8 cellular contexts compared by ENCODE assay signal in the genomic region with DNA sequence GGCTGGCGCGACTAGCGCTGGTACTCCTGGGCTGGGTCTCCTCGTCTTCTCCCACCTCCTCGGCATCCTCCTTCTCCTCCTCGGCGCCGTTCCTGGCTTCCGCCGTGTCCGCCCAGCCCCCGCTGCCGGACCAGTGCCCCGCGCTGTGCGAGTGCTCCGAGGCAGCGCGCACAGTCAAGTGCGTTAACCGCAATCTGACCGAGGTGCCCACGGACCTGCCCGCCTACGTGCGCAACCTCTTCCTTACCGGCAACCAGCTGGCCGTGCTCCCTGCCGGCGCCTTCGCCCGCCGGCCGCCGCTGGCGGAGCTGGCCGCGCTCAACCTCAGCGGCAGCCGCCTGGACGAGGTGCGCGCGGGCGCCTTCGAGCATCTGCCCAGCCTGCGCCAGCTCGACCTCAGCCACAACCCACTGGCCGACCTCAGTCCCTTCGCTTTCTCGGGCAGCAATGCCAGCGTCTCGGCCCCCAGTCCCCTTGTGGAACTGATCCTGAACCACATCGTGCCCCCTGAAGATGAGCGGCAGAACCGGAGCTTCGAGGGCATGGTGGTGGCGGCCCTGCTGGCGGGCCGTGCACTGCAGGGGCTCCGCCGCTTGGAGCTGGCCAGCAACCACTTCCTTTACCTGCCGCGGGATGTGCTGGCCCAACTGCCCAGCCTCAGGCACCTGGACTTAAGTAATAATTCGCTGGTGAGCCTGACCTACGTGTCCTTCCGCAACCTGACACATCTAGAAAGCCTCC. TPM values are rescaled to one million over a fixed set of nuclear protein-coding genes. Genes with fewer than 3 reads are reported as not detected.
DNase-seq lines count a peak whose midpoint lies in the region; ATAC-seq and TF ChIP-seq lines count a peak whose summit lies in the region.

No MANE protein-coding gene starts in this region.

- peaks cover 4% of the 10 kb centered on the region; the same call in 1 of the 2 replicates for H3F3A ChIP-seq in GM23338 (replicated peaks; ENCODE audit: low read depth)

- H3K27ac ChIP-seq in GM23338 (ENCODE audit: low read depth) (no peak overlapping the region), RWPE2 (ENCODE audit: poor library complexity, severe bottlenecking) (peak overlapping the region; percentile 93), endodermal cell (ENCODE audit: low read depth, low read length) (peak overlapping the region; percentile 83), vagina (peak overlapping the region; percentile 86)

- peaks cover 13% of the 10 kb centered on the region for H3K36me3 Mint-ChIP-seq in GM23338 (ENCODE audit: low read depth)
- H3K36me3 Mint-ChIP-seq in endodermal cell (ENCODE audit: low read depth), result peaks cover 10% of the 10 kb centered on the region

- peak; percentile 69 for DNase-seq in Caki2 (ENCODE audit: low read depth)
- peak; percentile 75 for DNase-seq in GM23338 (ENCODE audit: low spot score)
- DNase-seq in RWPE2 (ENCODE audit: low spot score), result peak; percentile 67
- DNase-seq in endodermal cell, result peak; percentile 84
- peak; percentile 22 to 62 (median 53) for DNase-seq in mucosa of descending colon
- DNase-seq in vagina (ENCODE audit: extremely low spot score in 2 of 2), result no peak
- no peak for DNase-seq in central memory CD4-positive, alpha-beta T cell
- no peak for DNase-seq in middle frontal gyrus (ENCODE audit: extremely low spot score, low spot score)

- no peaks in the 10 kb centered on the region; the same call in 1 of the 2 replicates for H4K20me1 ChIP-seq in GM23338 (replicated peaks; ENCODE audit: insufficient read depth)

- H2AFZ ChIP-seq in GM23338, result peak overlapping the region; percentile 45; the same call in 1 of the 2 replicates

- H3K27ac Mint-ChIP-seq in GM23338, result no peak overlapping the region; the same call in 1 of the 2 replicates
- H3K27ac Mint-ChIP-seq in endodermal cell, result peak overlapping the region; percentile 84

- no peaks in the 10 kb centered on the region for H3K9me2 ChIP-seq in GM23338 (ENCODE audit: insufficient read depth)

- peaks cover 22% of the 10 kb centered on the region for H3K4me1 Mint-ChIP-seq in GM23338
- peaks cover 23% of the 10 kb centered on the region for H3K4me1 Mint-ChIP-seq in endodermal cell

- peak overlapping the region; percentile 91 for H3K4me2 ChIP-seq in GM23338

- H3K4me3 Mint-ChIP-seq in GM23338, result peak overlapping the region; percentile 93
- peak overlapping the region; percentile 99 for H3K4me3 Mint-ChIP-seq in endodermal cell

- H3K27me3 ChIP-seq in GM23338 (ENCODE audit: insufficient read depth), result no peaks in the 10 kb centered on the region
- no peaks in the 10 kb centered on the region for H3K27me3 ChIP-seq in RWPE2 (ENCODE audit: insufficient read depth, poor library complexity, severe bottlenecking)
- H3K27me3 ChIP-seq in endodermal cell (ENCODE audit: control insufficient read depth, insufficient read depth, low read length, poor library complexity, severe bottlenecking), result no peaks in the 10 kb centered on the region
- no peaks in the 10 kb centered on the region for H3K27me3 ChIP-seq in vagina

- H3K9me3 ChIP-seq in RWPE2 (ENCODE audit: severe bottlenecking), result no peaks in the 10 kb centered on the region
- H3K9me3 ChIP-seq in endodermal cell (ENCODE audit: control insufficient read depth, low read length), result no peaks in the 10 kb centered on the region
- H3K9me3 ChIP-seq in mucosa of descending colon, result no peaks in the 10 kb centered on the region
- no peaks in the 10 kb centered on the region for H3K9me3 ChIP-seq in vagina

- TF ChIP-seq CTCF in GM23338 (conservative IDR thresholded peaks at IDR 0.05; ENCODE audit: low read depth in 2 of 2) (no peak; a peak in 1 of 4 replicates), RWPE2 (IDR thresholded peaks at IDR 0.05; ENCODE audit: poor library complexity, severe bottlenecking) (no peak), endodermal cell (conservative IDR thresholded peaks at IDR 0.05) (peak; percentile 60), mucosa of descending colon (IDR thresholded peaks at IDR 0.05) (no peak), vagina (IDR thresholded peaks at IDR 0.05) (no peak)

- no peaks in the 10 kb centered on the region; the same call in 2 of the 3 replicates for H3K9me3 Mint-ChIP-seq in GM23338
- H3K9me3 Mint-ChIP-seq in endodermal cell, result no peaks in the 10 kb centered on the region

- no peak for TF ChIP-seq POLR2A in vagina (IDR thresholded peaks at IDR 0.05)

- peaks cover 10% of the 10 kb centered on the region for H3K27me3 Mint-ChIP-seq in GM23338 (ENCODE audit: insufficient read depth, low read depth, poor library complexity)
- peaks cover 14% of the 10 kb centered on the region for H3K27me3 Mint-ChIP-seq in endodermal cell (ENCODE audit: insufficient read depth)

- H3K4me3 ChIP-seq in GM23338 (peak overlapping the region; percentile 86), RWPE2 (ENCODE audit: severe bottlenecking) (peak overlapping the region; percentile 93), endodermal cell (ENCODE audit: low read length) (peak overlapping the region; percentile 84), mucosa of descending colon (peak overlapping the region; percentile 43), vagina (peak overlapping the region; percentile 62 to 84)

- intact Hi-C loops in mucosa of descending colon (cut with DNase I, micrococcal nuclease) (no loop called here), vagina (cut with DNase I) (no loop called here)

- H3K36me3 ChIP-seq in GM23338 (ENCODE audit: insufficient read depth) (peaks cover 4% of the 10 kb centered on the region; the same call in 1 of the 2 replicates), RWPE2 (ENCODE audit: low read depth) (peaks cover 59% of the 10 kb centered on the region), endodermal cell (ENCODE audit: control insufficient read depth, insufficient read depth, low read length) (peaks cover 14% of the 10 kb centered on the region), mucosa of descending colon (ENCODE audit: low read depth) (no peaks in the 10 kb centered on the region), vagina (no peaks in the 10 kb centered on the region)

- peaks cover 22% of the 10 kb centered on the region for H3K79me2 ChIP-seq in GM23338 (replicated peaks; ENCODE audit: insufficient read depth)

- WGBS in endodermal cell (ENCODE audit: insufficient coverage in 1 of 2, insufficient read length in 1 of 2), 2 experiments, result 5 to 6% methylated on average over 16 to 67 of the region's 67 CpGs

- H3K4me1 ChIP-seq in GM23338 (ENCODE audit: insufficient read depth), result peaks cover 34% of the 10 kb centered on the region
- peaks cover 52% of the 10 kb centered on the region for H3K4me1 ChIP-seq in RWPE2 (ENCODE audit: insufficient read depth, poor library complexity, severe bottlenecking)
- H3K4me1 ChIP-seq in endodermal cell (ENCODE audit: control insufficient read depth, insufficient read depth, low read length), result peaks cover 7% of the 10 kb centered on the region
- H3K4me1 ChIP-seq in mucosa of descending colon (ENCODE audit: low read depth), result peaks cover 7% of the 10 kb centered on the region
- H3K4me1 ChIP-seq in vagina, result peaks cover 16% of the 10 kb centered on the region

- ATAC-seq in GM23338, result peak; percentile 40
- ATAC-seq in RWPE2 (ENCODE audit: low read depth), result peak; percentile 49
- ATAC-seq in mucosa of descending colon, result peak; percentile 63

- in situ Hi-C loops in Caki2 (cut with HindIII; ENCODE audit: low pct_unique_long_range_greater_than_20kb, low sequenced_read_pairs), result no loop called here

- H3K9ac ChIP-seq in endodermal cell (ENCODE audit: extremely low read depth, low read length, poor library complexity, severe bottlenecking), result peak overlapping the region; percentile 63

TF ChIP-seq in GM23338, 12 proteins besides CTCF, POLR2A, EP300 and RAD21 (continues in another document):
- TF ChIP-seq EZH2phosphoT487 (IDR thresholded peaks at IDR 0.05; ENCODE audit: unreplicated experiment), result no peak
- TF ChIP-seq JUNB (IDR thresholded peaks at IDR 0.05; ENCODE audit: unreplicated experiment), result no peak
- TF ChIP-seq, protein P1, sequence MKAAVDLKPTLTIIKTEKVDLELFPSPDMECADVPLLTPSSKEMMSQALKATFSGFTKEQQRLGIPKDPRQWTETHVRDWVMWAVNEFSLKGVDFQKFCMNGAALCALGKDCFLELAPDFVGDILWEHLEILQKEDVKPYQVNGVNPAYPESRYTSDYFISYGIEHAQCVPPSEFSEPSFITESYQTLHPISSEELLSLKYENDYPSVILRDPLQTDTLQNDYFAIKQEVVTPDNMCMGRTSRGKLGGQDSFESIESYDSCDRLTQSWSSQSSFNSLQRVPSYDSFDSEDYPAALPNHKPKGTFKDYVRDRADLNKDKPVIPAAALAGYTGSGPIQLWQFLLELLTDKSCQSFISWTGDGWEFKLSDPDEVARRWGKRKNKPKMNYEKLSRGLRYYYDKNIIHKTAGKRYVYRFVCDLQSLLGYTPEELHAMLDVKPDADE (IDR thresholded peaks at IDR 0.05), result peak; percentile 25; the same call in 1 of the 2 replicates
- TF ChIP-seq STAT1 (IDR thresholded peaks at IDR 0.05; ENCODE audit: unreplicated experiment), result no peak
- no peak for TF ChIP-seq CREB1 (CRISPR knock-in tag; IDR thresholded peaks at IDR 0.05; ENCODE audit: low read depth)

RNA-seq across cellular contexts. Expression of a gene that starts 1.6 kb away (rescaled TPM):
- 26.5 and 28.9 TPM in 2 replicates for total RNA-seq in Caki2 (2014; rRNA removed; shearing (Covaris generic); ENCODE audit: low replicate concordance)
- 26.7 and 33.0 TPM in 2 replicates for total RNA-seq in GM23338 (2014; rRNA removed; shearing (Covaris generic))
- polyA plus RNA-seq in GM23338 (2016; fragmentation: Nextera tagmentation; extraction: Ambion mirVana), result 20.6 and 22.1 TPM in 2 replicates
- total RNA-seq in endodermal cell (10 to 100 TPM; 34.0 to 39.1 TPM), mucosa of descending colon (10 to 100 TPM; 10.2 to 11.7 (median 10.4) TPM), vagina (23.8 TPM)
- 207 TPM for polyA plus RNA-seq in endodermal cell (2013, experiment 1 of 2)
- 174 TPM for polyA plus RNA-seq in endodermal cell (2013, experiment 2 of 2)

Comparison
In these comparisons a context has a peak if more than half of its experiments do, and no peak if none do; other contexts are left out.
1. DNase-seq: peak in Caki2 (single experiment), GM23338 (single experiment), RWPE2 (single experiment), endodermal cell (single experiment) and mucosa of descending colon (3 of 3); none in vagina (0 of 2), central memory CD4-positive, alpha-beta T cell (single experiment) and middle frontal gyrus (single experiment).
2. H3K4me3 ChIP-seq: peak in every context shown above with its lines; median percentile 93 in RWPE2; 86 in GM23338; 84 in endodermal cell; 73 in vagina; 43 in mucosa of descending colon.
3. Peak in every context shown above with its lines, with median percentiles within 50 percentile points of each other: ATAC-seq.